In the genomic region with DNA sequence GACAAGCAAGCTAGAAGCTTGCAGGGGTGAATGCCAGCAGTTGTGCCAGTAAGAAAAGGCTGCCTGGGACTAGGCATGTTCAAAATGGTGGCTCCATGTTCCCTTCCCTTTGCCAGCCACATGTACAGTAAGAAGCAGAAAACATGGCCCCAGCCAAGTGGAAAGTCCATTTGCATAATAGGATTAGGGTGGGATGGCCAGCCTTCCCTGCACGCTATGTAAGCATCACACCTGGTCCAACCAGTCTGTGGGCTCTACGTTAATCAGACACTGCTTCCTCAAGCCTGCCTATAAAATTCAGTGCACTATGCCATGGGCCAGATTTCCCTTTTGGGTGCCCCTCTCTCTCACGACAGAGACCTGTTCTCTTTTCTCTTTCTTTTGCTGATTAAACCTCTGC, we compare ENCODE assay signal across 19 cellular contexts.
DNase-seq lines count a peak whose midpoint lies in the region; TF ChIP-seq lines count a peak whose summit lies in the region.
"Had no signal": no experiment of that assay in that cellular context is flagged by ENCODE, and none has a peak within 500 bp of the region (broad histone marks: within the 10 kb centered on the region; RNA-seq: fewer than 3 reads in every experiment).

No MANE protein-coding gene starts in this region.

- H3K9me3 Mint-ChIP-seq in neural progenitor cell: peaks cover 7% of the 10 kb centered on the region
- H3K9me3 Mint-ChIP-seq: CD8-positive, alpha-beta memory T cell had no signal

- H3K9me2 ChIP-seq in Karpas-422 (replicated peaks; ENCODE audit: insufficient read depth, low read length): no peaks in the 10 kb centered on the region

- H3K36me3 Mint-ChIP-seq in neural progenitor cell: no peaks in the 10 kb centered on the region
- H3K36me3 Mint-ChIP-seq: CD8-positive, alpha-beta memory T cell had no signal

- peaks cover 9% of the 10 kb centered on the region for H3K4me1 ChIP-seq in Karpas-422 (ENCODE audit: low read length)
- peaks cover 15% of the 10 kb centered on the region for H3K4me1 ChIP-seq in neural progenitor cell
- H3K4me1 ChIP-seq in SJCRH30: no peaks in the 10 kb centered on the region
- H3K4me1 ChIP-seq: BLaER1 treated with 17β-estradiol and CSF1 and Interleukin-3, amounts not matched to agents 10 nM and 100 nM had no signal

- no peaks in the 10 kb centered on the region for H3K36me3 ChIP-seq in Karpas-422 (ENCODE audit: insufficient read depth, low read length)
- H3K36me3 ChIP-seq in neural progenitor cell: no peaks in the 10 kb centered on the region
- H3K36me3 ChIP-seq in SJCRH30: no peaks in the 10 kb centered on the region
- H3K36me3 ChIP-seq: BLaER1 treated with 17β-estradiol and CSF1 and Interleukin-3, amounts not matched to agents 10 nM and 100 nM had no signal

- no peaks in the 10 kb centered on the region for H3F3A ChIP-seq in neural progenitor cell (ENCODE audit: low read depth)

- peaks cover 4% of the 10 kb centered on the region for H3K27me3 Mint-ChIP-seq in neural progenitor cell (ENCODE audit: insufficient read depth, low read depth)

- 0 out of 2 replicates have a peak overlapping the region, but pooled peaks have one; percentile 17 for H3K4me3 ChIP-seq in Karpas-422 (ENCODE audit: low read length)
- H3K4me3 ChIP-seq in neural progenitor cell: no peak overlapping the region
- no peak overlapping the region for H3K4me3 ChIP-seq in SJCRH30
- H3K4me3 ChIP-seq: BLaER1 treated with 17β-estradiol and CSF1 and Interleukin-3, amounts not matched to agents 10 nM and 100 nM; GM12878 had no signal

- TF ChIP-seq CTCF in neural progenitor cell (IDR thresholded peaks at IDR 0.05): no peak

- H3K4me1 Mint-ChIP-seq in neural progenitor cell: peaks cover 6% of the 10 kb centered on the region
- H3K4me1 Mint-ChIP-seq: B cell; CD8-positive, alpha-beta memory T cell had no signal

- H3K27ac ChIP-seq in Karpas-422 (ENCODE audit: low read length): no peak overlapping the region
- H3K27ac ChIP-seq in neural progenitor cell: no peak overlapping the region
- H3K27ac ChIP-seq in SJCRH30: no peak overlapping the region
- H3K27ac ChIP-seq: BLaER1 treated with 17β-estradiol and CSF1 and Interleukin-3, amounts not matched to agents 10 nM and 100 nM; HL-60 had no signal

- H3K9me3 ChIP-seq in Karpas-422 (ENCODE audit: low read length) (peaks cover 5% of the 10 kb centered on the region; the same call in 1 of the 2 replicates), neural progenitor cell (ENCODE audit: low read depth) (no peaks in the 10 kb centered on the region), SJCRH30 (replicated peaks) (no peaks in the 10 kb centered on the region)

- H3K4me2 ChIP-seq in Karpas-422 (ENCODE audit: low read depth, low read length, poor library complexity, severe bottlenecking): peak overlapping the region; percentile 24
- peak overlapping the region; percentile 60 for H3K4me2 ChIP-seq in neural progenitor cell
- H3K4me2 ChIP-seq: BLaER1 treated with 17β-estradiol and CSF1 and Interleukin-3, amounts not matched to agents 10 nM and 100 nM had no signal

- H4K20me1 ChIP-seq in Karpas-422 (ENCODE audit: insufficient read depth, low read depth, low read length) (no peaks in the 10 kb centered on the region), neural progenitor cell (ENCODE audit: low read depth) (no peaks in the 10 kb centered on the region)
- H4K20me1 ChIP-seq: BLaER1 treated with 17β-estradiol and CSF1 and Interleukin-3, amounts not matched to agents 10 nM and 100 nM had no signal

- no peak overlapping the region for H3K27ac Mint-ChIP-seq in neural progenitor cell
- H3K27ac Mint-ChIP-seq: B cell, HFFc6 had no signal

- DNase-seq in Karpas-422 (peak; percentile 58), NCI-H524 (lab: John Stamatoyannopoulos, UW) (peak; percentile 19 to 79), NCI-H82 (lab: John Stamatoyannopoulos, UW) (peak; percentile 72), neural progenitor cell (ENCODE audit: low spot score) (peak; percentile 53), SJCRH30 (no peak), HT-29 (ENCODE audit: low spot score) (no peak)
- DNase-seq: CD8-positive, alpha-beta memory T cell; COR-L47; DMS 273 treated with DMSO at 0.1 percent for 48 hours; DMS53; DND-41; EL; GOT3; H7; HFFc6 had no signal

- H3K27me3 ChIP-seq in Karpas-422 (ENCODE audit: low read length): no peaks in the 10 kb centered on the region
- no peaks in the 10 kb centered on the region for H3K27me3 ChIP-seq in neural progenitor cell
- H3K27me3 ChIP-seq in SJCRH30: no peaks in the 10 kb centered on the region
- H3K27me3 ChIP-seq: BLaER1 treated with 17β-estradiol and CSF1 and Interleukin-3, amounts not matched to agents 10 nM and 100 nM had no signal

- H3K4me3 Mint-ChIP-seq in neural progenitor cell: no peak overlapping the region
- H3K4me3 Mint-ChIP-seq: B cell; CD8-positive, alpha-beta memory T cell; HFFc6 had no signal

- peak overlapping the region; percentile 84 for H2AFZ ChIP-seq in Karpas-422 (ENCODE audit: low read length)
- no peak overlapping the region for H2AFZ ChIP-seq in neural progenitor cell (replicated peaks)

- H3K9ac ChIP-seq in Karpas-422 (ENCODE audit: low read length) (no peak overlapping the region), neural progenitor cell (no peak overlapping the region)
- H3K9ac ChIP-seq: BLaER1 treated with 17β-estradiol and CSF1 and Interleukin-3, amounts not matched to agents 10 nM and 100 nM had no signal

- H3K79me2 ChIP-seq in Karpas-422 (ENCODE audit: low read length): no peaks in the 10 kb centered on the region
- H3K79me2 ChIP-seq in neural progenitor cell (ENCODE audit: low read depth): no peaks in the 10 kb centered on the region

Comparison
In these comparisons a context has a peak if more than half of its experiments do, and no peak if none do; other contexts are left out.
1. DNase-seq: peak in Karpas-422 (single experiment), NCI-H524 (2 of 2), NCI-H82 (single experiment) and neural progenitor cell (single experiment); none in SJCRH30 (0 of 2) and HT-29 (single experiment).